ENCODE assay signal across 12 cellular contexts in the genomic region with DNA sequence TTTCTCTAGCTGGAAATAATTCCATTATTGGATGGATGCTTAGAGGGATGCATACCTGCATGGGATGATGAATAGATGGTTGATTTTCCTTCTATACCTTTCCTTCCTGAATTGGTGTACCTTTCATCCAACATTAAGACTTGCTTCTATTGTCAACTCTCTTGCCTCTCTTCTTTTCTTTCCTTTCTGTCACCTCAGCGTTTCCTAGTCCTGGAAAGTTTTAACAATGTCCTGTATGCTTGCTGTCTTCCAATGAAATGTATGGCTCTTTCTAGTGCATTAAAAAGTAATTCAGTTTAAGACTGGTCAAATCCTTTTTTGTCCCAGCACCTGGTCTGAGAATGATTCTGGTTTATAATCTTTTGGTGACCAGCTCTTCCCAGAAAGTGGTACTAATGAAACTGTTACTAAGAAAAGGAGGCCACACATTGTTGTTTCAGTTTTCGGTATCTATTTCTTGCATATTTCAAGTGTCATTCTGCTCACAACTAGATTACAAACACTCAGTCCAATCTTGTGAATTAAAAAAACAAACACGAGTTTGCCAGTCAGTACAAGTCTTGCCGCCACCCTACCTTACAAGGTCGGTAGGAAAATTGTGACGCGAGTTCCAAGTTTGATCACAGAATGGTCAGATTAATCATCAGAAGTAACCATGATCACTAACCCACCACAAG. TPM values are rescaled to one million over a fixed set of nuclear protein-coding genes. Genes with fewer than 3 reads are reported as not detected.
A peak's percentile ranks its signal among the peaks of the same experiment; 100 is the strongest.
DNase-seq lines count a peak whose midpoint lies in the region; ATAC-seq, FAIRE-seq and TF ChIP-seq lines count a peak whose summit lies in the region.
"Had no signal": no experiment of that assay in that cellular context is flagged by ENCODE, and none has a peak within 500 bp of the region (broad histone marks: within the 10 kb centered on the region; RNA-seq: fewer than 3 reads in every experiment).

No MANE protein-coding gene starts in this region.

- ATAC-seq in GM18519 (IDR thresholded peaks at IDR 0.05; ENCODE audit: low FRiP score, unreplicated experiment) (peak; percentile 40), GM21367 (IDR thresholded peaks at IDR 0.05; ENCODE audit: unreplicated experiment) (peak; percentile 32), HG03280 (IDR thresholded peaks at IDR 0.05; ENCODE audit: unreplicated experiment) (peak; percentile 36)

- DNase-seq in bronchial epithelial cell (ENCODE audit: low read depth) (peak; percentile 88), progenitor cell of endocrine pancreas (ENCODE audit: low spot score, unreplicated experiment) (no peak), mesothelial cell of epicardium (ENCODE audit: low spot score in 2 of 2, unreplicated experiment in 2 of 2) (no peak), KBM-7 (no peak)
- no peak for DNase-seq in activated CD4-positive, CD25-positive, alpha-beta regulatory T cell treated with anti-CD3 and anti-CD28 coated beads, Interleukin-2, amount 50 U/mL, for 72 hours
- DNase-seq: anterior cingulate cortex, NCI-H2029, upper lobe of left lung had no signal

- H3K27ac Mint-ChIP-seq in progenitor cell of endocrine pancreas (no peak overlapping the region), mesothelial cell of epicardium (no peak overlapping the region)

- FAIRE-seq in bronchial epithelial cell (lab: Jason Lieb, UNC), result no peak

- H3K4me3 ChIP-seq in bronchial epithelial cell (ENCODE audit: low read depth, low read length), result no peak overlapping the region
- H3K4me3 ChIP-seq: skin epidermis, upper lobe of left lung had no signal

- H3K9me3 Mint-ChIP-seq in progenitor cell of endocrine pancreas (ENCODE audit: low read depth), result peaks cover 5% of the 10 kb centered on the region
- H3K9me3 Mint-ChIP-seq in mesothelial cell of epicardium, result peaks cover 5% of the 10 kb centered on the region

- H3K27me3 Mint-ChIP-seq in progenitor cell of endocrine pancreas (peaks cover 4% of the 10 kb centered on the region), mesothelial cell of epicardium (ENCODE audit: low read depth) (peaks cover 32% of the 10 kb centered on the region)

- no peaks in the 10 kb centered on the region for H3K36me3 ChIP-seq in bronchial epithelial cell (ENCODE audit: control insufficient read depth, insufficient read depth, low read length)
- H3K36me3 ChIP-seq: upper lobe of left lung had no signal

- H3K4me1 Mint-ChIP-seq in progenitor cell of endocrine pancreas (ENCODE audit: low read depth) (peaks cover 6% of the 10 kb centered on the region), mesothelial cell of epicardium (no peaks in the 10 kb centered on the region)

- no peaks in the 10 kb centered on the region for H3K27me3 ChIP-seq in bronchial epithelial cell (ENCODE audit: control insufficient read depth, insufficient read depth, low read length)
- H3K27me3 ChIP-seq: upper lobe of left lung had no signal

- no peak for TF ChIP-seq CTCF in bronchial epithelial cell (IDR thresholded peaks at IDR 0.05; ENCODE audit: insufficient read depth, low read length, severe bottlenecking)
- TF ChIP-seq CTCF in progenitor cell of endocrine pancreas (IDR thresholded peaks at IDR 0.05; ENCODE audit: unreplicated experiment), result no peak
- no peak for TF ChIP-seq CTCF in mesothelial cell of epicardium (IDR thresholded peaks at IDR 0.05; ENCODE audit: unreplicated experiment)

- H3K36me3 Mint-ChIP-seq in progenitor cell of endocrine pancreas (ENCODE audit: insufficient read depth) (no peaks in the 10 kb centered on the region), mesothelial cell of epicardium (no peaks in the 10 kb centered on the region)

- in situ Hi-C loops in KBM-7 (cut with MboI; ENCODE audit: low pct_unique_long_range_greater_than_20kb, low sequenced_read_pairs), result no loop called here

- H3K4me3 Mint-ChIP-seq in progenitor cell of endocrine pancreas (ENCODE audit: low read depth), result no peak overlapping the region
- no peak overlapping the region for H3K4me3 Mint-ChIP-seq in mesothelial cell of epicardium

RNA-seq across cellular contexts. Expression of gene POU2AF1, which starts 8.0 kb away (rescaled TPM):
- total RNA-seq in bronchial epithelial cell, result not detected in 2 replicates
- total RNA-seq in progenitor cell of endocrine pancreas, result 0.43 and 0.58 TPM in 2 replicates
- 0.25 TPM in 1 of 3 replicates, not detected in the others for total RNA-seq in mesothelial cell of epicardium
